In the genomic region with DNA sequence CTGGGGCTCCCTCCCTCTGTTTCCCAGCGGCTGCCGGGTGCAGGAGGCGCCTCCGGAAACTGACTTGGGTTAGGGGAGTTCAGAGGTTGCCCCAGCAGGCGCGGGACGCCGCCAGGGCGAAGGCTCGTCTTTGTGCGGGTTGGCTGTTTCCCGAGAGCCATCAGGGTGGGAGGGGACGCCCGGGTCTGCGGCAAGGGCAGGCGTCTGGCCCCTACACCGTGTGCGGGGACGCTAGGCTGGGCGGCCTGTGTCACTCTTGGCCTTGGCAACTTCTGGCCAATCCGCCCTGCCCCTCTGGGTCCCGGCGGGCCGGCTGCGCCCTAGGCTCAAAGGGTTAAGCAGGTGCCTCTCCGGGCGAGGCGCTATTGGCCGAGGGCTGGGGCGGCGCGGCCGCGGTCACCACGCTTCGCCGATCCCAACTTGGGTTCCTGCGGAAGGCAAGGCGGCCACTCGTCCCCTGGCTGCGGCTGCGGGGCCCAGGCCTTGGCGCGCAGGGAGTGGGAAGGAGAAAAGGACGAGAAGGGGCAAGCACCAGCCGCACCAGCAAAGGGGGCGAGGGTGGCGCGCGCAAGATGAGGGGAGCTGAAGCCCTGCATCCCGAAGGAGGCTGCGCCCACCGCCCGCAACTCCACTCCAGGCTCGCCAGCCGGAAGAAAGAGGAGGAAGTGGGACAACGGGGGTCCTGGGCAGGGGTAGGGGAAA, we compare ENCODE assay signal across 9 cellular contexts. TPM values are rescaled to one million over a fixed set of nuclear protein-coding genes. Genes with fewer than 3 reads are reported as not detected.
DNase-seq lines count a peak whose midpoint lies in the region; ATAC-seq and TF ChIP-seq lines count a peak whose summit lies in the region.
"Had no signal": no experiment of that assay in that cellular context is flagged by ENCODE, and none has a peak within 500 bp of the region (broad histone marks: within the 10 kb centered on the region; RNA-seq: fewer than 3 reads in every experiment).

No MANE protein-coding gene starts in this region.

- peak overlapping the region; percentile 61 for H3K4me2 ChIP-seq in mesendoderm (ENCODE audit: low read length)

- no peaks in the 10 kb centered on the region for H3K79me1 ChIP-seq in mesendoderm (ENCODE audit: low read length)

- WGBS in esophagus, 2 donors: 5 to 6% methylated on average over 48 to 57 of the region's 57 CpGs
- WGBS in mesendoderm (ENCODE audit: extremely low coverage, insufficient coverage, low lambda C conversion rate): no CpG with 5 or more reads among the region's 57 CpGs

- H3K4me1 ChIP-seq in esophagus (ENCODE audit: control insufficient read depth in 2 of 2, insufficient read depth in 2 of 2, low read length in 1 of 2): peaks cover 3 to 7% of the 10 kb centered on the region in 2 donors
- no peaks in the 10 kb centered on the region for H3K4me1 ChIP-seq in mesendoderm (ENCODE audit: control insufficient read depth, low read depth, low read length)

- no peaks in the 10 kb centered on the region for H3K36me3 Mint-ChIP-seq in CD4-positive, alpha-beta T cell (ENCODE audit: low read depth)
- H3K36me3 Mint-ChIP-seq in activated naive CD4-positive, alpha-beta T cell treated with anti-CD3 and anti-CD28 coated beads for 36 hours (ENCODE audit: low read depth): no peaks in the 10 kb centered on the region

- no peak overlapping the region for H4K5ac ChIP-seq in mesendoderm (ENCODE audit: low read length)

- no peak overlapping the region for H4K8ac ChIP-seq in mesendoderm (ENCODE audit: low read depth, low read length)

- DNase-seq in NCI-H2227 treated with DMSO at 0.1 percent for 48 hours (lab: John Stamatoyannopoulos, UW): peak; percentile 70
- DNase-seq in mesendoderm: peak; percentile 71
- no peak for DNase-seq in CD4-positive, alpha-beta T cell
- DNase-seq in activated naive CD4-positive, alpha-beta T cell treated with anti-CD3 and anti-CD28 coated beads for 36 hours: no peak
- DNase-seq in DMS79 treated with DMSO at 0.1 percent for 48 hours (lab: John Stamatoyannopoulos, UW): no peak
- no peak for DNase-seq in epidermal melanocyte (ENCODE audit: insufficient read length, low spot score)
- DNase-seq: immature natural killer cell had no signal

- H3K9me3 Mint-ChIP-seq in CD4-positive, alpha-beta T cell: no peaks in the 10 kb centered on the region
- no peaks in the 10 kb centered on the region for H3K9me3 Mint-ChIP-seq in activated naive CD4-positive, alpha-beta T cell treated with anti-CD3 and anti-CD28 coated beads for 36 hours

- intact Hi-C loops in CD4-positive, alpha-beta T cell (cut with DNase I, micrococcal nuclease): no loop called here
- intact Hi-C loops in activated naive CD4-positive, alpha-beta T cell treated with anti-CD3 and anti-CD28 coated beads for 36 hours (cut with micrococcal nuclease): no loop called here

- peak overlapping the region; percentile 6 for H3K56ac ChIP-seq in mesendoderm (ENCODE audit: low read length)

- CTCF ChIA-PET in CD4-positive, alpha-beta T cell (lab: Charles Lee): no interaction called here
- CTCF ChIA-PET in activated naive CD4-positive, alpha-beta T cell treated with anti-CD3 and anti-CD28 coated beads for 36 hours (lab: Charles Lee): no interaction called here

- H3K27ac ChIP-seq in esophagus (ENCODE audit: low read depth in 2 of 2, low read length in 1 of 2) (no peak overlapping the region), mesendoderm (ENCODE audit: low read depth, low read length) (no peak overlapping the region), temporal lobe (ENCODE audit: low read depth, low read length) (peak overlapping the region; percentile 33)
- no peak overlapping the region for H3K27ac ChIP-seq in CD4-positive, alpha-beta T cell (ENCODE audit: low read depth, low read length)

- POLR2A ChIA-PET in CD4-positive, alpha-beta T cell (lab: Charles Lee): no interaction called here

- no peak for ATAC-seq in CD4-positive, alpha-beta T cell (ENCODE audit: poor library complexity)

- no peak overlapping the region for H3K27ac Mint-ChIP-seq in CD4-positive, alpha-beta T cell
- H3K27ac Mint-ChIP-seq in activated naive CD4-positive, alpha-beta T cell treated with anti-CD3 and anti-CD28 coated beads for 36 hours: no peak overlapping the region
- H3K27ac Mint-ChIP-seq: immature natural killer cell had no signal

- H3K27me3 ChIP-seq in esophagus (ENCODE audit: control insufficient read depth in 1 of 2, insufficient read depth in 2 of 2, low read length in 2 of 2): peaks cover 5 to 14% of the 10 kb centered on the region in 2 donors
- H3K27me3 ChIP-seq in mesendoderm (ENCODE audit: insufficient read depth, low read length, poor library complexity): peaks cover 17% of the 10 kb centered on the region
- peaks cover 69% of the 10 kb centered on the region for H3K27me3 ChIP-seq in CD4-positive, alpha-beta T cell (ENCODE audit: control insufficient read depth, insufficient read depth, low read length)

- H3K9me3 ChIP-seq in esophagus (ENCODE audit: control insufficient read depth in 2 of 2, insufficient read depth in 1 of 2, low read depth in 1 of 2, low read length in 1 of 2): peaks cover 0 to 2% of the 10 kb centered on the region in 2 donors
- no peaks in the 10 kb centered on the region for H3K9me3 ChIP-seq in CD4-positive, alpha-beta T cell (ENCODE audit: control insufficient read depth, low read length)

- H3K4me1 Mint-ChIP-seq in CD4-positive, alpha-beta T cell (ENCODE audit: low read depth): peaks cover 11% of the 10 kb centered on the region
- H3K4me1 Mint-ChIP-seq in activated naive CD4-positive, alpha-beta T cell treated with anti-CD3 and anti-CD28 coated beads for 36 hours (ENCODE audit: low read depth): peaks cover 11% of the 10 kb centered on the region

- peak overlapping the region; percentile 31 to 42 for H3K4me3 ChIP-seq in esophagus (ENCODE audit: low read depth in 1 of 2, low read length in 2 of 2)
- no peak overlapping the region for H3K4me3 ChIP-seq in mesendoderm (ENCODE audit: low read length)

- TF ChIP-seq CTCF in CD4-positive, alpha-beta T cell (IDR thresholded peaks at IDR 0.05): no peak

- H3K36me3 ChIP-seq in esophagus (ENCODE audit: control insufficient read depth in 2 of 2, insufficient read depth in 2 of 2, low read length in 1 of 2) (no peaks in the 10 kb centered on the region), mesendoderm (ENCODE audit: control insufficient read depth, insufficient read depth, low read length) (no peaks in the 10 kb centered on the region)

- H3K18ac ChIP-seq in mesendoderm (ENCODE audit: low read length): no peak overlapping the region

- H3K23ac ChIP-seq in mesendoderm (ENCODE audit: low read length): no peak overlapping the region

- no peaks in the 10 kb centered on the region for H3K79me2 ChIP-seq in mesendoderm (ENCODE audit: control insufficient read depth, insufficient read depth, low read length)

- H3K27me3 Mint-ChIP-seq in CD4-positive, alpha-beta T cell: peaks cover 73% of the 10 kb centered on the region
- H3K27me3 Mint-ChIP-seq in activated naive CD4-positive, alpha-beta T cell treated with anti-CD3 and anti-CD28 coated beads for 36 hours (ENCODE audit: low read depth): peaks cover 61% of the 10 kb centered on the region

- no peak overlapping the region for H2BK120ac ChIP-seq in mesendoderm (ENCODE audit: low read depth, low read length)

- H3K9ac ChIP-seq in mesendoderm (ENCODE audit: low read length): peak overlapping the region; percentile 26

- H3K4me3 Mint-ChIP-seq in CD4-positive, alpha-beta T cell: no peak overlapping the region
- H3K4me3 Mint-ChIP-seq in activated naive CD4-positive, alpha-beta T cell treated with anti-CD3 and anti-CD28 coated beads for 36 hours: no peak overlapping the region

- H3K4ac ChIP-seq in mesendoderm (ENCODE audit: low read depth, low read length): no peak overlapping the region

- H2BK5ac ChIP-seq in mesendoderm (ENCODE audit: low read length): no peak overlapping the region

- no peak overlapping the region for H2AK5ac ChIP-seq in mesendoderm (ENCODE audit: low read length)

- no peak overlapping the region for H2BK15ac ChIP-seq in mesendoderm (replicated peaks; ENCODE audit: low read depth)

RNA-seq across cellular contexts. Expression of a gene that starts 5.6 kb away (rescaled TPM):
- under 1 TPM; 0.08 to 0.13 TPM for polyA plus RNA-seq in esophagus
- 0.44 TPM for polyA plus RNA-seq in mesendoderm (2013, experiment 1 of 2)
- 0.48 TPM for polyA plus RNA-seq in mesendoderm (2013, experiment 2 of 2)
- total RNA-seq in temporal lobe: 24.1 TPM
- total RNA-seq in CD4-positive, alpha-beta T cell: not detected
- total RNA-seq in activated naive CD4-positive, alpha-beta T cell treated with anti-CD3 and anti-CD28 coated beads for 36 hours: not detected
- polyA plus RNA-seq: immature natural killer cell had no signal

Comparison
In these comparisons a context has a peak if more than half of its experiments do, and no peak if none do; other contexts are left out.
1. DNase-seq: peak in NCI-H2227 treated with DMSO at 0.1 percent for 48 hours (single experiment) and mesendoderm (single experiment); none in CD4-positive, alpha-beta T cell (0 of 10), activated naive CD4-positive, alpha-beta T cell treated with anti-CD3 and anti-CD28 coated beads for 36 hours (single experiment), DMS79 treated with DMSO at 0.1 percent for 48 hours (single experiment) and epidermal melanocyte (single experiment).
2. RNA of a gene that starts 5.6 kb away (total RNA-seq): 24.1 TPM in temporal lobe (single experiment); not detected in CD4-positive, alpha-beta T cell and not detected in activated naive CD4-positive, alpha-beta T cell treated with anti-CD3 and anti-CD28 coated beads for 36 hours; every median in the first group is over 10 times any median in the second.